Comparison of ENCODE assay signal across 20 cellular contexts in the genomic region with DNA sequence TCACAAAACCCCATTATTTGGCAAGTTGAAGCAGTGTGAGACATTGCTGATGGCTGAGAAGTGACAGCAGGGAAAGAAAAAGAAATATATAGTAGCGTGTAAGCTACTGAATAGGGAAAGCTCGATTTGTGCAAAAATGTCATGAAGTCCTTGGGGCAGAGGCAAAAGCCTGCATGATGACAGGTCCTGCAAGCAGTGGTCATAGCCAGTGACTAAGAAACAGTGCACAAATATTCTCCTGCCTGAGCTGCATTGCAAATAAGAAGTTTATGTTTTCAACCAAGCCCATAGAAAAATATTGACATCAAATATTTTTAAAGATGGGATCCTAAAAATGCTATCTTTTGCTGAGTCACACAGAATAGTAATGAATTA.
DNase-seq lines count a peak whose midpoint lies in the region; ATAC-seq and TF ChIP-seq lines count a peak whose summit lies in the region.
"Had no signal": no experiment of that assay in that cellular context is flagged by ENCODE, and none has a peak within 500 bp of the region (broad histone marks: within the 10 kb centered on the region; RNA-seq: fewer than 3 reads in every experiment).

No MANE protein-coding gene starts in this region.

- H3K9me3 ChIP-seq in fibroblast of lung (ENCODE audit: control insufficient read depth, insufficient read depth, low read depth, low read length) = no peaks in the 10 kb centered on the region
- H3K9me3 ChIP-seq in smooth muscle cell (replicated peaks; ENCODE audit: low read depth) = no peaks in the 10 kb centered on the region
- H3K9me3 ChIP-seq: spleen, thoracic aorta had no signal

- H3K27ac ChIP-seq in GM23338 (ENCODE audit: low read depth) = no peak overlapping the region
- peak overlapping the region; percentile 40 for H3K27ac ChIP-seq in fibroblast of lung (ENCODE audit: insufficient read depth, low read length)
- peak overlapping the region; percentile 85 for H3K27ac ChIP-seq in smooth muscle cell (ENCODE audit: low read depth)
- H3K27ac ChIP-seq: spleen, thoracic aorta had no signal

- ATAC-seq in GM23338 (no peak), SK-N-SH treated with all-trans-retinoic acid at 6 μM for 48 hours (peak; percentile 64)
- ATAC-seq: effector memory CD8-positive, alpha-beta T cell; naive thymus-derived CD4-positive, alpha-beta T cell had no signal

- 64% methylated on average over 2 of the region's 2 CpGs for WGBS in smooth muscle cell (ENCODE audit: low lambda C conversion rate)

- H3K27me3 Mint-ChIP-seq in GM23338 (ENCODE audit: insufficient read depth, low read depth, poor library complexity) = no peaks in the 10 kb centered on the region
- H3K27me3 Mint-ChIP-seq: activated B cell treated with CpG ODN at 0.5 μM for 24 hours; CD4-positive, alpha-beta memory T cell; central memory CD8-positive, alpha-beta T cell; effector memory CD8-positive, alpha-beta T cell; naive thymus-derived CD4-positive, alpha-beta T cell; progenitor cell of endocrine pancreas had no signal

- no peaks in the 10 kb centered on the region for H3K36me3 Mint-ChIP-seq in GM23338 (ENCODE audit: low read depth)
- H3K36me3 Mint-ChIP-seq: CD4-positive, alpha-beta memory T cell; naive thymus-derived CD4-positive, alpha-beta T cell had no signal

- H3K36me3 ChIP-seq in GM23338 (ENCODE audit: insufficient read depth) = no peaks in the 10 kb centered on the region
- no peaks in the 10 kb centered on the region for H3K36me3 ChIP-seq in fibroblast of lung (ENCODE audit: control insufficient read depth, insufficient read depth, low read length)
- H3K36me3 ChIP-seq in smooth muscle cell (ENCODE audit: low read depth) = no peaks in the 10 kb centered on the region
- H3K36me3 ChIP-seq: spleen, thoracic aorta had no signal

- TF ChIP-seq CTCF in GM23338 (conservative IDR thresholded peaks at IDR 0.05; ENCODE audit: low read depth in 2 of 2) (no peak), fibroblast of lung (conservative IDR thresholded peaks at IDR 0.05 in 1 of 2, IDR thresholded peaks at IDR 0.05 in 1 of 2; ENCODE audit: low read depth in 1 of 2, low read length in 2 of 2) (no peak), smooth muscle cell (IDR thresholded peaks at IDR 0.05; ENCODE audit: borderline replicate concordance, insufficient read depth, poor library complexity, severe bottlenecking) (no peak)

- no peaks in the 10 kb centered on the region for H4K20me1 ChIP-seq in GM23338 (replicated peaks; ENCODE audit: insufficient read depth)
- no peaks in the 10 kb centered on the region for H4K20me1 ChIP-seq in fibroblast of lung (ENCODE audit: control insufficient read depth, extremely low read depth, insufficient read depth, low read length)
- no peaks in the 10 kb centered on the region for H4K20me1 ChIP-seq in smooth muscle cell (ENCODE audit: low read depth)

- no peak overlapping the region for H3K4me3 Mint-ChIP-seq in GM23338
- H3K4me3 Mint-ChIP-seq: activated B cell treated with CpG ODN at 0.5 μM for 24 hours; activated T-helper 1 cell treated with anti-CD3 and anti-CD28 coated beads, Interleukin-12 subunit alpha, Interleukin-12 subunit beta, Interleukin-2, Interleukin-4 antibody, amounts not matched to agents 30 ng/mL and 10 ng/mL and 1 ng/mL, durations not matched to agents 14 hours and 24 hours and 36 hours; CD4-positive, alpha-beta memory T cell; central memory CD8-positive, alpha-beta T cell; effector memory CD8-positive, alpha-beta T cell; naive thymus-derived CD4-positive, alpha-beta T cell; T-helper 1 cell treated with Interleukin-12 subunit alpha and Interleukin-12 subunit beta and Interleukin-4 antibody, amounts not matched to agents 30 μg/mL and 1 μg/mL, for 36 hours had no signal

- H3K9me2 ChIP-seq in GM23338 (ENCODE audit: insufficient read depth) = no peaks in the 10 kb centered on the region

- H3K27me3 ChIP-seq in GM23338 (ENCODE audit: insufficient read depth) (no peaks in the 10 kb centered on the region), fibroblast of lung (ENCODE audit: control insufficient read depth, insufficient read depth, low read length) (no peaks in the 10 kb centered on the region), smooth muscle cell (ENCODE audit: low read depth) (no peaks in the 10 kb centered on the region)
- H3K27me3 ChIP-seq: spleen had no signal

- DNase-seq in GM23338 (ENCODE audit: low spot score) = no peak
- peak; percentile 37 to 51 for DNase-seq in fibroblast of lung (ENCODE audit: low read depth in 2 of 2)
- DNase-seq in smooth muscle cell (lab: John Stamatoyannopoulos, UW; ENCODE audit: unreplicated experiment) = no peak
- no peak for DNase-seq in KG1 (lab: John Stamatoyannopoulos, UW)
- DNase-seq in SW480 (ENCODE audit: low spot score) = no peak
- no peak for DNase-seq in NCI-H187 (lab: John Stamatoyannopoulos, UW)
- DNase-seq: activated B cell treated with CpG ODN at 0.5 μM for 24 hours; CD4-positive, alpha-beta memory T cell; DMS79 treated with DMSO at 0.1 percent for 48 hours; effector memory CD8-positive, alpha-beta T cell; naive thymus-derived CD4-positive, alpha-beta T cell; NCI-H1694 treated with DMSO at 0.1 percent for 48 hours; NK-92 treated with Interleukin-12 subunit alpha and Interleukin-12 subunit beta, amount 100 ng/mL, for 24 hours; spleen had no signal

- peak overlapping the region; percentile 6; the same call in 1 of the 2 replicates for H2AFZ ChIP-seq in GM23338
- H2AFZ ChIP-seq in fibroblast of lung (ENCODE audit: low read length) = peak overlapping the region; percentile 33
- H2AFZ ChIP-seq in smooth muscle cell (ENCODE audit: low read depth) = peak overlapping the region; percentile 7

- H3K4me1 ChIP-seq in GM23338 (ENCODE audit: insufficient read depth) = no peaks in the 10 kb centered on the region
- H3K4me1 ChIP-seq in fibroblast of lung (ENCODE audit: control insufficient read depth, extremely low read depth, insufficient read depth, low read length) = peaks cover 7% of the 10 kb centered on the region
- H3K4me1 ChIP-seq in smooth muscle cell (ENCODE audit: low read depth) = no peaks in the 10 kb centered on the region
- H3K4me1 ChIP-seq: spleen had no signal

- H3F3A ChIP-seq in GM23338 (replicated peaks; ENCODE audit: low read depth) (no peaks in the 10 kb centered on the region), smooth muscle cell (ENCODE audit: low read depth) (no peaks in the 10 kb centered on the region)

- no peak overlapping the region for H3K9ac ChIP-seq in fibroblast of lung (ENCODE audit: insufficient read depth, low read length)
- peak overlapping the region; percentile 21 for H3K9ac ChIP-seq in smooth muscle cell (ENCODE audit: low read depth)

- peaks cover 3% of the 10 kb centered on the region; the same call in 2 of the 3 replicates for H3K4me1 Mint-ChIP-seq in GM23338
- H3K4me1 Mint-ChIP-seq: activated B cell treated with CpG ODN at 0.5 μM for 24 hours; CD4-positive, alpha-beta memory T cell; central memory CD8-positive, alpha-beta T cell had no signal

- no peaks in the 10 kb centered on the region for H3K9me3 Mint-ChIP-seq in GM23338
- H3K9me3 Mint-ChIP-seq: activated T-helper 1 cell treated with anti-CD3 and anti-CD28 coated beads, Interleukin-12 subunit alpha, Interleukin-12 subunit beta, Interleukin-2, Interleukin-4 antibody, amounts not matched to agents 30 ng/mL and 10 ng/mL and 1 ng/mL, durations not matched to agents 14 hours and 24 hours and 36 hours; central memory CD8-positive, alpha-beta T cell; T-helper 1 cell treated with Interleukin-12 subunit alpha and Interleukin-12 subunit beta and Interleukin-4 antibody, amounts not matched to agents 30 μg/mL and 1 μg/mL, for 36 hours had no signal

- no peaks in the 10 kb centered on the region for H3K79me2 ChIP-seq in GM23338 (replicated peaks; ENCODE audit: insufficient read depth)
- no peaks in the 10 kb centered on the region for H3K79me2 ChIP-seq in fibroblast of lung (ENCODE audit: control insufficient read depth, insufficient read depth, low read length)
- no peaks in the 10 kb centered on the region for H3K79me2 ChIP-seq in smooth muscle cell (ENCODE audit: low read depth)

- H3K4me2 ChIP-seq in GM23338 (no peak overlapping the region), fibroblast of lung (ENCODE audit: extremely low read depth, insufficient read depth, low read length) (peak overlapping the region; percentile 70), smooth muscle cell (peak overlapping the region; percentile 46)

- H3K4me3 ChIP-seq in GM23338 = no peak overlapping the region
- H3K4me3 ChIP-seq in fibroblast of lung (replicated peaks in 1 of 4; ENCODE audit: control extremely low read depth in 1 of 4, insufficient read depth in 1 of 4, low read depth in 3 of 4, low read length in 4 of 4) = no peak overlapping the region
- H3K4me3 ChIP-seq in smooth muscle cell = no peak overlapping the region
- H3K4me3 ChIP-seq: spleen, thoracic aorta had no signal

- no peak overlapping the region for H3K27ac Mint-ChIP-seq in GM23338
- H3K27ac Mint-ChIP-seq: activated B cell treated with CpG ODN at 0.5 μM for 24 hours; activated T-helper 1 cell treated with anti-CD3 and anti-CD28 coated beads, Interleukin-12 subunit alpha, Interleukin-12 subunit beta, Interleukin-2, Interleukin-4 antibody, amounts not matched to agents 30 ng/mL and 10 ng/mL and 1 ng/mL, durations not matched to agents 14 hours and 24 hours and 36 hours; CD4-positive, alpha-beta memory T cell; effector memory CD8-positive, alpha-beta T cell; naive thymus-derived CD4-positive, alpha-beta T cell; progenitor cell of endocrine pancreas; T-helper 1 cell treated with Interleukin-12 subunit alpha and Interleukin-12 subunit beta and Interleukin-4 antibody, amounts not matched to agents 30 μg/mL and 1 μg/mL, for 36 hours had no signal

TF ChIP-seq in GM23338, 12 proteins besides CTCF, POLR2A, EP300 and RAD21 (continues in another document):
- TF ChIP-seq STAT1 (IDR thresholded peaks at IDR 0.05; ENCODE audit: unreplicated experiment) = no peak
- TF ChIP-seq JUNB (IDR thresholded peaks at IDR 0.05; ENCODE audit: unreplicated experiment) = no peak
- TF ChIP-seq NANOG (IDR thresholded peaks at IDR 0.05; ENCODE audit: borderline replicate concordance) = no peak
- no peak for TF ChIP-seq POLR2AphosphoS5 (IDR thresholded peaks at IDR 0.05; ENCODE audit: low read depth)

TF ChIP-seq in SK-N-SH treated with all-trans-retinoic acid at 6 μM for 48 hours, 23 proteins besides CTCF, POLR2A, EP300 and RAD21 (continues in another document):
- TF ChIP-seq PPARA (CRISPR knock-in tag; IDR thresholded peaks at IDR 0.05; ENCODE audit: borderline replicate concordance) (no peak), ZNF565 (CRISPR knock-in tag; conservative IDR thresholded peaks at IDR 0.05; ENCODE audit: low read depth) (no peak), RARB (CRISPR knock-in tag; IDR thresholded peaks at IDR 0.05) (no peak)

Comparison
In these comparisons a context has a peak if more than half of its experiments do, and no peak if none do; other contexts are left out.
1. DNase-seq: peak in fibroblast of lung (2 of 2); none in GM23338 (single experiment), smooth muscle cell (single experiment), KG1 (single experiment), SW480 (single experiment) and NCI-H187 (0 of 2).
2. Peak in every context shown above with its lines, with median percentiles within 50 percentile points of each other: H2AFZ ChIP-seq.